18 cellular contexts compared by ENCODE assay signal in genomic region chr2:236337465-236338325, GRCh38.
DNase-seq lines count a peak whose midpoint lies in the region; ATAC-seq and TF ChIP-seq lines count a peak whose summit lies in the region.
"Had no signal": no experiment of that assay in that cellular context is flagged by ENCODE, and none has a peak within 500 bp of the region (broad histone marks: within the 10 kb centered on the region; RNA-seq: fewer than 3 reads in every experiment).

No MANE protein-coding gene starts in this region.

- peaks cover 29% of the 10 kb centered on the region for H3K36me3 Mint-ChIP-seq in endothelial cell (ENCODE audit: low read depth, unreplicated experiment)
- H3K36me3 Mint-ChIP-seq: CD4-positive, alpha-beta memory T cell had no signal

- in situ Hi-C loops in transverse colon (cut with MboI; ENCODE audit: low pct_ligation_motif_present in 1 of 4, low pct_unique_long_range_greater_than_20kb in 1 of 4, low sequenced_read_pairs in 3 of 4): no loop called here

- H3K27me3 ChIP-seq in right lobe of liver (no peaks in the 10 kb centered on the region), transverse colon (no peaks in the 10 kb centered on the region)

- H3K27ac ChIP-seq in caudate nucleus (ENCODE audit: low read depth, low read length) (peak overlapping the region; percentile 33), right lobe of liver (no peak overlapping the region), transverse colon (peak overlapping the region in 1 of 4 donors; percentile 5)
- H3K27ac ChIP-seq: RWPE1 had no signal

- H3K4me1 ChIP-seq in right lobe of liver: peaks cover 0 to 5% (median 0%) of the 10 kb centered on the region in 4 donors
- peaks cover 0 to 6% (median 2%) of the 10 kb centered on the region in 4 donors for H3K4me1 ChIP-seq in transverse colon

- peaks cover 17% of the 10 kb centered on the region for H3K27me3 Mint-ChIP-seq in endothelial cell (ENCODE audit: unreplicated experiment)

- H3K4me1 Mint-ChIP-seq in endothelial cell (ENCODE audit: unreplicated experiment): peaks cover 59% of the 10 kb centered on the region

- H3K9me3 ChIP-seq in right lobe of liver (no peaks in the 10 kb centered on the region), transverse colon (no peaks in the 10 kb centered on the region)

- DNase-seq in caudate nucleus (lab: John Stamatoyannopoulos, UW): no peak
- DNase-seq in endothelial cell (ENCODE audit: low spot score): no peak
- DNase-seq in right lobe of liver: no peak
- peak; percentile 23 for DNase-seq in renal cortical epithelial cell (ENCODE audit: low read depth)
- no peak for DNase-seq in transverse colon
- DNase-seq: ACHN; CD4-positive, alpha-beta memory T cell; DND-41; GDM1; GOT3; KG1; NCI-H1092; NCI-H1694; NCI-H69; NK-92 treated with Interleukin-12 subunit alpha and Interleukin-12 subunit beta, amount 100 ng/mL, for 24 hours had no signal

- TF ChIP-seq EP300 in transverse colon (IDR thresholded peaks at IDR 0.05; ENCODE audit: low read depth): no peak

- H3K36me3 ChIP-seq in right lobe of liver (no peaks in the 10 kb centered on the region), transverse colon (no peaks in the 10 kb centered on the region)

- H3K4me3 ChIP-seq in right lobe of liver (no peak overlapping the region), transverse colon (no peak overlapping the region)

- peak; percentile 20 to 54 (median 49) for ATAC-seq in right lobe of liver
- ATAC-seq in HG03457 (IDR thresholded peaks at IDR 0.05; ENCODE audit: unreplicated experiment): no peak
- no peak for ATAC-seq in GM18909 (IDR thresholded peaks at IDR 0.05; ENCODE audit: poor library complexity, unreplicated experiment)

- TF ChIP-seq CTCF in endothelial cell (IDR thresholded peaks at IDR 0.05; ENCODE audit: unreplicated experiment) (no peak), right lobe of liver (IDR thresholded peaks at IDR 0.05) (no peak), transverse colon (IDR thresholded peaks at IDR 0.05) (peak in 1 of 5 experiments; percentile 11)

- 54% methylated on average over 14 of the region's 19 CpGs for WGBS in right lobe of liver (ENCODE audit: insufficient coverage, low coverage, low lambda C conversion rate, missing lambda C conversion rate)
- 50 to 74% methylated on average over 4 to 19 of the region's 19 CpGs for WGBS in transverse colon (ENCODE audit: low coverage in 1 of 2), 2 donors

- intact Hi-C loops in right lobe of liver (cut with DNase I) (no loop called here), transverse colon (cut with DNase I; ENCODE audit: low total_unique reads) (no loop called here)

- peak overlapping the region; percentile 98 for H3K27ac Mint-ChIP-seq in endothelial cell (ENCODE audit: unreplicated experiment)

- TF ChIP-seq POLR2A in right lobe of liver (IDR thresholded peaks at IDR 0.05): no peak
- TF ChIP-seq POLR2A in transverse colon (IDR thresholded peaks at IDR 0.05): no peak

- H3K4me3 Mint-ChIP-seq in endothelial cell (ENCODE audit: unreplicated experiment): no peak overlapping the region
- H3K4me3 Mint-ChIP-seq: CD4-positive, alpha-beta memory T cell had no signal

- H3K9me3 Mint-ChIP-seq in endothelial cell (ENCODE audit: unreplicated experiment): no peaks in the 10 kb centered on the region
- H3K9me3 Mint-ChIP-seq: CD4-positive, alpha-beta memory T cell had no signal

Comparison
In these comparisons a context has a peak if more than half of its experiments do, and no peak if none do; other contexts are left out.
1. ATAC-seq: peak in right lobe of liver (4 of 4); none in HG03457 (single experiment) and GM18909 (single experiment).